1 cellular context compared by ENCODE assay signal in the genomic region with DNA sequence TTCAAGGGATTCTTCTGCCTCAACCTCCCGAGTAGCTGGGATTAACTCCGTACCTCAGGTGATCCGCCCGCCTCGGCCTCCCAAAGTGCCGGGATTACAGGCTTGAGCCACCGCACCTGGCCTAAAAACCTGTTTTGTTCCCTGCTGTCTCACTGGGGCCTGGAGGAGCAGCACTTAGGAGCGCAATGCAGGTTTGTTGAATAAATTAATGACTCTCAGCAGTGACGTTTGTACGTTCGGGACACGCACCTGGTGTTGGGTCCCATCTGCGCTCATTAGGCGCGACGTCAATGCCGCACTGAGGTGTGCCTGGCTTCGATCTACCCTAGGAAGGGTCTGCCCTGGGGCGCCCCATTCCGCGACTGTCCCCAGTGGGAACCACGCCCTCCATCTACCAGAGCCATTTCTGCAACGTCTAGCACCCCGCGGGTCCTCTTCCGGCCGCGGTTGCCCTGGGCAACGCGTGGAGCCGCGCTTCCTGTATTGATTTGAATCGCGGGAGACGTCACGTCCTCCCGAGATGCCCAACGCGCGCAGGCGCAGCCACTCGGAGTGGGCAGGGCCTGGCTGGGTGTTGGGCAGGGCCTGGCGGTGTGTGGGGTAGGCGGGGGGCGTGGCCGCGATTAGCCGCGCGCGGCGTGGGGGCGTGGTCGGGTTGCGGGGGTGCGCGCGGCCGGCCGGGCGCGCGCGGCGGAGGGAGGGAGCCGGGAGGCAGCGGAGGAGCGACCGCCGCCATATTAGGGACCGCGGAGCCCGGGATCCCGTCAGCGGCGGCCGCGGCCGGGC.
TF ChIP-seq lines count a peak whose summit lies in the region.

A gene (plus strand): TSS at position 714 of the 786 bp plus-strand sequence. CDS start 16,679 bp downstream, outside the sequence.

TF ChIP-seq in HepG2, 621 proteins besides CTCF, POLR2A, EP300 and RAD21 (continued from another document and continues in another):
- TF ChIP-seq, protein P1, sequence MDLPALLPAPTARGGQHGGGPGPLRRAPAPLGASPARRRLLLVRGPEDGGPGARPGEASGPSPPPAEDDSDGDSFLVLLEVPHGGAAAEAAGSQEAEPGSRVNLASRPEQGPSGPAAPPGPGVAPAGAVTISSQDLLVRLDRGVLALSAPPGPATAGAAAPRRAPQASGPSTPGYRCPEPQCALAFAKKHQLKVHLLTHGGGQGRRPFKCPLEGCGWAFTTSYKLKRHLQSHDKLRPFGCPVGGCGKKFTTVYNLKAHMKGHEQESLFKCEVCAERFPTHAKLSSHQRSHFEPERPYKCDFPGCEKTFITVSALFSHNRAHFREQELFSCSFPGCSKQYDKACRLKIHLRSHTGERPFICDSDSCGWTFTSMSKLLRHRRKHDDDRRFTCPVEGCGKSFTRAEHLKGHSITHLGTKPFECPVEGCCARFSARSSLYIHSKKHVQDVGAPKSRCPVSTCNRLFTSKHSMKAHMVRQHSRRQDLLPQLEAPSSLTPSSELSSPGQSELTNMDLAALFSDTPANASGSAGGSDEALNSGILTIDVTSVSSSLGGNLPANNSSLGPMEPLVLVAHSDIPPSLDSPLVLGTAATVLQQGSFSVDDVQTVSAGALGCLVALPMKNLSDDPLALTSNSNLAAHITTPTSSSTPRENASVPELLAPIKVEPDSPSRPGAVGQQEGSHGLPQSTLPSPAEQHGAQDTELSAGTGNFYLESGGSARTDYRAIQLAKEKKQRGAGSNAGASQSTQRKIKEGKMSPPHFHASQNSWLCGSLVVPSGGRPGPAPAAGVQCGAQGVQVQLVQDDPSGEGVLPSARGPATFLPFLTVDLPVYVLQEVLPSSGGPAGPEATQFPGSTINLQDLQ (CRISPR knock-in tag; IDR thresholded peaks at IDR 0.05), result no peak
- TF ChIP-seq ISX (CRISPR knock-in tag; conservative IDR thresholded peaks at IDR 0.05) (no peak), NKX3-1 (CRISPR knock-in tag; IDR thresholded peaks at IDR 0.05) (no peak), ZNF501 (CRISPR knock-in tag; IDR thresholded peaks at IDR 0.05) (peak; percentile 74; the same call in 1 of the 2 replicates), KLF9 (CRISPR knock-in tag; IDR thresholded peaks at IDR 0.05; ENCODE audit: low read depth) (peak; percentile 91), ZNF564 (CRISPR knock-in tag; IDR thresholded peaks at IDR 0.05) (no peak), GPN1 (CRISPR knock-in tag; IDR thresholded peaks at IDR 0.05; ENCODE audit: borderline replicate concordance) (0 out of 2 replicates have a peak, but pooled peaks have one; percentile 41), NR2F1 (CRISPR knock-in tag; IDR thresholded peaks at IDR 0.05) (no peak), ZKSCAN8 (CRISPR knock-in tag; IDR thresholded peaks at IDR 0.05; ENCODE audit: borderline replicate concordance) (no peak), ZNF251 (CRISPR knock-in tag; IDR thresholded peaks at IDR 0.05) (no peak), AKAP8 (CRISPR knock-in tag; IDR thresholded peaks at IDR 0.05) (no peak), STAG1 (CRISPR knock-in tag; IDR thresholded peaks at IDR 0.05) (no peak), REXO4 (CRISPR knock-in tag; IDR thresholded peaks at IDR 0.05; ENCODE audit: borderline replicate concordance) (no peak), HNF4A (CRISPR knock-in tag; IDR thresholded peaks at IDR 0.05) (no peak), ZNF713 (CRISPR knock-in tag; IDR thresholded peaks at IDR 0.05) (0 out of 2 replicates have a peak, but pooled peaks have one; percentile 59), ZNF772 (CRISPR knock-in tag; IDR thresholded peaks at IDR 0.05) (peak; percentile 55; the same call in 1 of the 2 replicates), ZNF124 (CRISPR knock-in tag; IDR thresholded peaks at IDR 0.05) (no peak), ZNF282 (IDR thresholded peaks at IDR 0.05; ENCODE audit: partially characterized antibody) (no peak), ZNF331 (CRISPR knock-in tag; IDR thresholded peaks at IDR 0.05) (peak; percentile 41; the same call in 1 of the 2 replicates), ZNF496 (CRISPR knock-in tag; IDR thresholded peaks at IDR 0.05; ENCODE audit: insufficient replicate concordance) (no peak), TSC22D2 (CRISPR knock-in tag; IDR thresholded peaks at IDR 0.05; ENCODE audit: borderline replicate concordance) (no peak), BRCA1 (CRISPR knock-in tag; IDR thresholded peaks at IDR 0.05) (no peak), ZFP41 (CRISPR knock-in tag; IDR thresholded peaks at IDR 0.05; ENCODE audit: borderline replicate concordance) (no peak), CCDC6 (CRISPR knock-in tag; IDR thresholded peaks at IDR 0.05) (no peak; the same call in 1 of the 2 replicates), ZNF383 (CRISPR knock-in tag; IDR thresholded peaks at IDR 0.05; ENCODE audit: borderline replicate concordance) (no peak), CBX5 (CRISPR knock-in tag; IDR thresholded peaks at IDR 0.05; ENCODE audit: borderline replicate concordance) (no peak), MED1 (CRISPR knock-in tag; IDR thresholded peaks at IDR 0.05) (peak; percentile 55), ZNF839 (CRISPR knock-in tag; IDR thresholded peaks at IDR 0.05; ENCODE audit: borderline replicate concordance) (no peak; the same call in 1 of the 2 replicates), ZNF678 (CRISPR knock-in tag; IDR thresholded peaks at IDR 0.05) (no peak), AHR (CRISPR knock-in tag; IDR thresholded peaks at IDR 0.05) (no peak), SAP130 (CRISPR knock-in tag; IDR thresholded peaks at IDR 0.05; ENCODE audit: low read depth) (peak; percentile 99), ZSCAN30 (CRISPR knock-in tag; IDR thresholded peaks at IDR 0.05) (no peak), PRMT3 (CRISPR knock-in tag; IDR thresholded peaks at IDR 0.05; ENCODE audit: borderline replicate concordance, low read depth) (no peak), ATF7 (IDR thresholded peaks at IDR 0.05) (no peak), ATF7 (CRISPR knock-in tag; IDR thresholded peaks at IDR 0.05) (no peak), ARID2 (CRISPR knock-in tag; IDR thresholded peaks at IDR 0.05; ENCODE audit: borderline replicate concordance) (no peak), ZNF572 (CRISPR knock-in tag; IDR thresholded peaks at IDR 0.05) (no peak)
- TF ChIP-seq, protein P2, sequence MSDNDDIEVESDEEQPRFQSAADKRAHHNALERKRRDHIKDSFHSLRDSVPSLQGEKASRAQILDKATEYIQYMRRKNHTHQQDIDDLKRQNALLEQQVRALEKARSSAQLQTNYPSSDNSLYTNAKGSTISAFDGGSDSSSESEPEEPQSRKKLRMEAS (IDR thresholded peaks at IDR 0.05), result peak; percentile 81
- TF ChIP-seq, protein P3, sequence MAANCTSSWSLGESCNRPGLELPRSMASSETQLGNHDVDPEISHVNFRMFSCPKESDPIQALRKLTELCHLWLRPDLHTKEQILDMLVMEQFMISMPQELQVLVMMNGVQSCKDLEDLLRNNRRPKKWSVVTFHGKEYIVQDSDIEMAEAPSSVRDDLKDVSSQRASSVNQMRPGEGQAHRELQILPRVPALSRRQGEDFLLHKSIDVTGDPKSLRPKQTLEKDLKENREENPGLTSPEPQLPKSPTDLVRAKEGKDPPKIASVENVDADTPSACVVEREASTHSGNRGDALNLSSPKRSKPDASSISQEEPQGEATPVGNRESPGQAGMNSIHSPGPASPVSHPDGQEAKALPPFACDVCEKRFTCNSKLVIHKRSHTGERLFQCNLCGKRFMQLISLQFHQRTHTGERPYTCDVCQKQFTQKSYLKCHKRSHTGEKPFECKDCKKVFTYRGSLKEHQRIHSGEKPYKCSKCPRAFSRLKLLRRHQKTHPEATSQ (CRISPR knock-in tag; IDR thresholded peaks at IDR 0.05; ENCODE audit: borderline replicate concordance), result no peak
- TF ChIP-seq, protein P4, sequence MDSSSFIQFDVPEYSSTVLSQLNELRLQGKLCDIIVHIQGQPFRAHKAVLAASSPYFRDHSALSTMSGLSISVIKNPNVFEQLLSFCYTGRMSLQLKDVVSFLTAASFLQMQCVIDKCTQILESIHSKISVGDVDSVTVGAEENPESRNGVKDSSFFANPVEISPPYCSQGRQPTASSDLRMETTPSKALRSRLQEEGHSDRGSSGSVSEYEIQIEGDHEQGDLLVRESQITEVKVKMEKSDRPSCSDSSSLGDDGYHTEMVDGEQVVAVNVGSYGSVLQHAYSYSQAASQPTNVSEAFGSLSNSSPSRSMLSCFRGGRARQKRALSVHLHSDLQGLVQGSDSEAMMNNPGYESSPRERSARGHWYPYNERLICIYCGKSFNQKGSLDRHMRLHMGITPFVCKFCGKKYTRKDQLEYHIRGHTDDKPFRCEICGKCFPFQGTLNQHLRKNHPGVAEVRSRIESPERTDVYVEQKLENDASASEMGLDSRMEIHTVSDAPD (CRISPR knock-in tag; IDR thresholded peaks at IDR 0.05), result no peak
- TF ChIP-seq, protein P5, sequence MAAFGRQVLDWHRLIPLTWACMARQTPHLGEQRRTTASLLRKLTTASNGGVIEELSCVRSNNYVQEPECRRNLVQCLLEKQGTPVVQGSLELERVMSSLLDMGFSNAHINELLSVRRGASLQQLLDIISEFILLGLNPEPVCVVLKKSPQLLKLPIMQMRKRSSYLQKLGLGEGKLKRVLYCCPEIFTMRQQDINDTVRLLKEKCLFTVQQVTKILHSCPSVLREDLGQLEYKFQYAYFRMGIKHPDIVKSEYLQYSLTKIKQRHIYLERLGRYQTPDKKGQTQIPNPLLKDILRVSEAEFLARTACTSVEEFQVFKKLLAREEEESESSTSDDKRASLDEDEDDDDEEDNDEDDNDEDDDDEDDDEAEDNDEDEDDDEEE (CRISPR knock-in tag; IDR thresholded peaks at IDR 0.05), result no peak
- TF ChIP-seq, protein P6, sequence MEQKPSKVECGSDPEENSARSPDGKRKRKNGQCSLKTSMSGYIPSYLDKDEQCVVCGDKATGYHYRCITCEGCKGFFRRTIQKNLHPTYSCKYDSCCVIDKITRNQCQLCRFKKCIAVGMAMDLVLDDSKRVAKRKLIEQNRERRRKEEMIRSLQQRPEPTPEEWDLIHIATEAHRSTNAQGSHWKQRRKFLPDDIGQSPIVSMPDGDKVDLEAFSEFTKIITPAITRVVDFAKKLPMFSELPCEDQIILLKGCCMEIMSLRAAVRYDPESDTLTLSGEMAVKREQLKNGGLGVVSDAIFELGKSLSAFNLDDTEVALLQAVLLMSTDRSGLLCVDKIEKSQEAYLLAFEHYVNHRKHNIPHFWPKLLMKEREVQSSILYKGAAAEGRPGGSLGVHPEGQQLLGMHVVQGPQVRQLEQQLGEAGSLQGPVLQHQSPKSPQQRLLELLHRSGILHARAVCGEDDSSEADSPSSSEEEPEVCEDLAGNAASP (CRISPR knock-in tag; IDR thresholded peaks at IDR 0.05; ENCODE audit: borderline replicate concordance), result peak; percentile 23; the same call in 1 of the 2 replicates
- TF ChIP-seq, protein P7, sequence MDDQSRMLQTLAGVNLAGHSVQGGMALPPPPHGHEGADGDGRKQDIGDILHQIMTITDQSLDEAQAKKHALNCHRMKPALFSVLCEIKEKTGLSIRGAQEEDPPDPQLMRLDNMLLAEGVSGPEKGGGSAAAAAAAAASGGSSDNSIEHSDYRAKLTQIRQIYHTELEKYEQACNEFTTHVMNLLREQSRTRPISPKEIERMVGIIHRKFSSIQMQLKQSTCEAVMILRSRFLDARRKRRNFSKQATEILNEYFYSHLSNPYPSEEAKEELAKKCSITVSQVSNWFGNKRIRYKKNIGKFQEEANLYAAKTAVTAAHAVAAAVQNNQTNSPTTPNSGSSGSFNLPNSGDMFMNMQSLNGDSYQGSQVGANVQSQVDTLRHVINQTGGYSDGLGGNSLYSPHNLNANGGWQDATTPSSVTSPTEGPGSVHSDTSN (CRISPR knock-in tag; IDR thresholded peaks at IDR 0.05; ENCODE audit: borderline replicate concordance), result no peak
- TF ChIP-seq, protein P8, sequence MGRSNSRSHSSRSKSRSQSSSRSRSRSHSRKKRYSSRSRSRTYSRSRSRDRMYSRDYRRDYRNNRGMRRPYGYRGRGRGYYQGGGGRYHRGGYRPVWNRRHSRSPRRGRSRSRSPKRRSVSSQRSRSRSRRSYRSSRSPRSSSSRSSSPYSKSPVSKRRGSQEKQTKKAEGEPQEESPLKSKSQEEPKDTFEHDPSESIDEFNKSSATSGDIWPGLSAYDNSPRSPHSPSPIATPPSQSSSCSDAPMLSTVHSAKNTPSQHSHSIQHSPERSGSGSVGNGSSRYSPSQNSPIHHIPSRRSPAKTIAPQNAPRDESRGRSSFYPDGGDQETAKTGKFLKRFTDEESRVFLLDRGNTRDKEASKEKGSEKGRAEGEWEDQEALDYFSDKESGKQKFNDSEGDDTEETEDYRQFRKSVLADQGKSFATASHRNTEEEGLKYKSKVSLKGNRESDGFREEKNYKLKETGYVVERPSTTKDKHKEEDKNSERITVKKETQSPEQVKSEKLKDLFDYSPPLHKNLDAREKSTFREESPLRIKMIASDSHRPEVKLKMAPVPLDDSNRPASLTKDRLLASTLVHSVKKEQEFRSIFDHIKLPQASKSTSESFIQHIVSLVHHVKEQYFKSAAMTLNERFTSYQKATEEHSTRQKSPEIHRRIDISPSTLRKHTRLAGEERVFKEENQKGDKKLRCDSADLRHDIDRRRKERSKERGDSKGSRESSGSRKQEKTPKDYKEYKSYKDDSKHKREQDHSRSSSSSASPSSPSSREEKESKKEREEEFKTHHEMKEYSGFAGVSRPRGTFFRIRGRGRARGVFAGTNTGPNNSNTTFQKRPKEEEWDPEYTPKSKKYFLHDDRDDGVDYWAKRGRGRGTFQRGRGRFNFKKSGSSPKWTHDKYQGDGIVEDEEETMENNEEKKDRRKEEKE (IDR thresholded peaks at IDR 0.05), result no peak
- TF ChIP-seq, protein P9, sequence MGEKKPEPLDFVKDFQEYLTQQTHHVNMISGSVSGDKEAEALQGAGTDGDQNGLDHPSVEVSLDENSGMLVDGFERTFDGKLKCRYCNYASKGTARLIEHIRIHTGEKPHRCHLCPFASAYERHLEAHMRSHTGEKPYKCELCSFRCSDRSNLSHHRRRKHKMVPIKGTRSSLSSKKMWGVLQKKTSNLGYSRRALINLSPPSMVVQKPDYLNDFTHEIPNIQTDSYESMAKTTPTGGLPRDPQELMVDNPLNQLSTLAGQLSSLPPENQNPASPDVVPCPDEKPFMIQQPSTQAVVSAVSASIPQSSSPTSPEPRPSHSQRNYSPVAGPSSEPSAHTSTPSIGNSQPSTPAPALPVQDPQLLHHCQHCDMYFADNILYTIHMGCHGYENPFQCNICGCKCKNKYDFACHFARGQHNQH (CRISPR knock-in tag; IDR thresholded peaks at IDR 0.05), result peak; percentile 82
- TF ChIP-seq, protein P10, sequence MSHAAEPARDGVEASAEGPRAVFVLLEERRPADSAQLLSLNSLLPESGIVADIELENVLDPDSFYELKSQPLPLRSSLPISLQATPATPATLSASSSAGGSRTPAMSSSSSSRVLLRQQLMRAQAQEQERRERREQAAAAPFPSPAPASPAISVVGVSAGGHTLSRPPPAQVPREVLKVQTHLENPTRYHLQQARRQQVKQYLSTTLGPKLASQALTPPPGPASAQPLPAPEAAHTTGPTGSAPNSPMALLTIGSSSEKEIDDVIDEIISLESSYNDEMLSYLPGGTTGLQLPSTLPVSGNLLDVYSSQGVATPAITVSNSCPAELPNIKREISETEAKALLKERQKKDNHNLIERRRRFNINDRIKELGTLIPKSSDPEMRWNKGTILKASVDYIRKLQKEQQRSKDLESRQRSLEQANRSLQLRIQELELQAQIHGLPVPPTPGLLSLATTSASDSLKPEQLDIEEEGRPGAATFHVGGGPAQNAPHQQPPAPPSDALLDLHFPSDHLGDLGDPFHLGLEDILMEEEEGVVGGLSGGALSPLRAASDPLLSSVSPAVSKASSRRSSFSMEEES (CRISPR knock-in tag; IDR thresholded peaks at IDR 0.05), result no peak
- TF ChIP-seq, protein P11, sequence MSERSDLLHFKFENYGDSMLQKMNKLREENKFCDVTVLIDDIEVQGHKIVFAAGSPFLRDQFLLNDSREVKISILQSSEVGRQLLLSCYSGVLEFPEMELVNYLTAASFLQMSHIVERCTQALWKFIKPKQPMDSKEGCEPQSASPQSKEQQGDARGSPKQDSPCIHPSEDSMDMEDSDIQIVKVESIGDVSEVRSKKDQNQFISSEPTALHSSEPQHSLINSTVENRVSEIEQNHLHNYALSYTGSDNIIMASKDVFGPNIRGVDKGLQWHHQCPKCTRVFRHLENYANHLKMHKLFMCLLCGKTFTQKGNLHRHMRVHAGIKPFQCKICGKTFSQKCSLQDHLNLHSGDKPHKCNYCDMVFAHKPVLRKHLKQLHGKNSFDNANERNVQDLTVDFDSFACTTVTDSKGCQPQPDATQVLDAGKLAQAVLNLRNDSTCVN (CRISPR knock-in tag; IDR thresholded peaks at IDR 0.05; ENCODE audit: borderline replicate concordance), result peak; percentile 34; the same call in 1 of the 2 replicates
